ENCODE assay signal across 19 cellular contexts in genomic region chr5:152397581-152397980, GRCh38. TPM values are rescaled to one million over a fixed set of nuclear protein-coding genes. Genes with fewer than 3 reads are reported as not detected.
DNase-seq lines count a peak whose midpoint lies in the region; ATAC-seq, FAIRE-seq and TF ChIP-seq lines count a peak whose summit lies in the region.
"Had no signal": no experiment of that assay in that cellular context is flagged by ENCODE, and none has a peak within 500 bp of the region (broad histone marks: within the 10 kb centered on the region; RNA-seq: fewer than 3 reads in every experiment).

No MANE protein-coding gene starts in this region.

- CTCF ChIA-PET in activated CD4-positive, alpha-beta T cell treated with anti-CD3 and anti-CD28 coated beads, Interleukin-2, amount 10 ng/mL, durations not matched to agents 7 days and 5 days (lab: Charles Lee): no interaction called here
- CTCF ChIA-PET in H1 (lab: Charles Lee; ENCODE audit: partially characterized antibody): interaction anchor here (0.6 to 0.7 kb wide), 2 partner anchors 85 to 235 kb away, joined by 3 read pairs; no protein-coding TSS in a partner anchor

- H3K23me2 ChIP-seq in H1 (ENCODE audit: low read depth, low read length): no peaks in the 10 kb centered on the region

- H3K4me1 ChIP-seq in H1 (replicated peaks in 1 of 4; ENCODE audit: control insufficient read depth in 3 of 4, insufficient read depth in 4 of 4, low read length in 3 of 4): no peaks in the 10 kb centered on the region

- H3K56ac ChIP-seq in H1 (replicated peaks; ENCODE audit: insufficient read length, low read depth, low read length): no peak overlapping the region

- TF ChIP-seq CTCF in H1 (IDR thresholded peaks at IDR 0.05; ENCODE audit: control extremely low read depth in 1 of 3, insufficient read depth in 1 of 3, low read depth in 1 of 3, low read length in 3 of 3): no peak

- no peaks in the 10 kb centered on the region for H3K36me3 Mint-ChIP-seq in activated CD4-positive, alpha-beta T cell treated with anti-CD3 and anti-CD28 coated beads, Interleukin-2, amount 10 ng/mL, durations not matched to agents 7 days and 5 days (ENCODE audit: low read depth)

- H3K79me2 ChIP-seq in H1 (ENCODE audit: control insufficient read depth in 1 of 2, insufficient read depth in 2 of 2, low read length in 2 of 2): no peaks in the 10 kb centered on the region

- H3K14ac ChIP-seq in H1 (ENCODE audit: insufficient read length): no peak overlapping the region

- H3K27me3 Mint-ChIP-seq in activated CD4-positive, alpha-beta T cell treated with anti-CD3 and anti-CD28 coated beads, Interleukin-2, amount 10 ng/mL, durations not matched to agents 7 days and 5 days: peaks cover 7% of the 10 kb centered on the region

- no peak for FAIRE-seq in H1 (lab: Jason Lieb, UNC)
- FAIRE-seq: A204.1, colon had no signal

- H3K4me3 ChIP-seq in H1 (ENCODE audit: extremely low read depth in 1 of 4, insufficient read depth in 2 of 4, low read depth in 3 of 4, low read length in 4 of 4): no peak overlapping the region

- no peaks in the 10 kb centered on the region for H3K9me3 Mint-ChIP-seq in activated CD4-positive, alpha-beta T cell treated with anti-CD3 and anti-CD28 coated beads, Interleukin-2, amount 10 ng/mL, durations not matched to agents 7 days and 5 days

- H3K4me2 ChIP-seq in H1 (ENCODE audit: insufficient read depth in 1 of 2, low read depth in 2 of 2, low read length in 2 of 2): no peak overlapping the region
- H3K4me2 ChIP-seq: SK-N-SH had no signal

- H3K18ac ChIP-seq in H1 (ENCODE audit: extremely low read depth, low read length): no peak overlapping the region

- H3K79me1 ChIP-seq in H1 (ENCODE audit: low read depth, low read length): no peaks in the 10 kb centered on the region

- H2BK120ac ChIP-seq in H1 (replicated peaks; ENCODE audit: low read depth, low read length): no peak overlapping the region

- peak overlapping the region; percentile 26 for H3K27ac Mint-ChIP-seq in activated CD4-positive, alpha-beta T cell treated with anti-CD3 and anti-CD28 coated beads, Interleukin-2, amount 10 ng/mL, durations not matched to agents 7 days and 5 days

- 0 out of 2 replicates have a peak overlapping the region, but pooled peaks have one; percentile 27 for H2AFZ ChIP-seq in H1 (ENCODE audit: low read length)

- H3K36me3 ChIP-seq in H1 (ENCODE audit: control insufficient read depth in 2 of 4, insufficient read depth in 4 of 4, low read length in 3 of 4): no peaks in the 10 kb centered on the region; a peak in 1 of 8 replicates

- H3K23ac ChIP-seq in H1 (ENCODE audit: insufficient read length): no peak overlapping the region

- H3K4ac ChIP-seq in H1 (replicated peaks; ENCODE audit: insufficient read length, low read depth, low read length): no peak overlapping the region

- no peak overlapping the region for H2BK20ac ChIP-seq in H1 (ENCODE audit: low read length)

- no peak overlapping the region for H2BK12ac ChIP-seq in H1 (ENCODE audit: low read depth, low read length)

- no peak for TF ChIP-seq POLR2A in H1 (IDR thresholded peaks at IDR 0.05; ENCODE audit: control extremely low read depth in 1 of 2, low read depth in 2 of 2, low read length in 2 of 2)

- H3K9me3 ChIP-seq in H1 (ENCODE audit: insufficient read depth in 2 of 2, low read depth in 1 of 2, low read length in 1 of 2): no peaks in the 10 kb centered on the region
- H3K9me3 ChIP-seq: SK-N-SH had no signal

- H3K9ac ChIP-seq in H1 (replicated peaks in 1 of 4; ENCODE audit: extremely low read depth in 1 of 4, low read depth in 3 of 4, low read length in 3 of 4): no peak overlapping the region
- H3K9ac ChIP-seq: SK-N-SH had no signal

- H4K5ac ChIP-seq in H1 (ENCODE audit: insufficient read length, low read depth, low read length): no peak overlapping the region

- H4K20me1 ChIP-seq in H1 (replicated peaks in 1 of 2; ENCODE audit: control insufficient read depth in 1 of 2, insufficient read depth in 2 of 2, low read length in 2 of 2): no peaks in the 10 kb centered on the region

- no peaks in the 10 kb centered on the region for H3K27me3 ChIP-seq in H1 (replicated peaks in 1 of 4; ENCODE audit: control insufficient read depth in 3 of 4, extremely low read depth in 1 of 4, insufficient read depth in 3 of 4, low read length in 3 of 4)

- H4K8ac ChIP-seq in H1 (ENCODE audit: extremely low read depth, insufficient read depth, low read length): no peak overlapping the region

- WGBS in H1 (ENCODE audit: extremely low coverage in 1 of 2, insufficient coverage in 1 of 2, insufficient read length in 1 of 2, insufficient replicate concordance in 2 of 2, low coverage in 1 of 2, low lambda C conversion rate in 2 of 2, missing lambda C conversion rate in 1 of 2), 2 experiments: 93% methylated on average over 1 of the region's 1 CpG; no CpG with 5 or more reads in 1 of the 2 experiments

- ATAC-seq in GM21717 (IDR thresholded peaks at IDR 0.05; ENCODE audit: unreplicated experiment) (peak; percentile 95), HG03095 (IDR thresholded peaks at IDR 0.05; ENCODE audit: unreplicated experiment) (peak; percentile 89)

- no peak overlapping the region for H2BK5ac ChIP-seq in H1 (ENCODE audit: low read depth, low read length)

- H2AK5ac ChIP-seq in H1 (ENCODE audit: low read depth, low read length): no peak overlapping the region

- TF ChIP-seq RAD21 in H1 (IDR thresholded peaks at IDR 0.05 in 1 of 2, conservative IDR thresholded peaks at IDR 0.05 in 1 of 2; ENCODE audit: low read depth in 2 of 2, low read length in 2 of 2): no peak

- no peak for TF ChIP-seq EP300 in H1 (IDR thresholded peaks at IDR 0.05; ENCODE audit: borderline replicate concordance in 1 of 2, low read depth in 2 of 2, low read length in 2 of 2)

- H3K4me1 Mint-ChIP-seq in activated CD4-positive, alpha-beta T cell treated with anti-CD3 and anti-CD28 coated beads, Interleukin-2, amount 10 ng/mL, durations not matched to agents 7 days and 5 days: peaks cover 2% of the 10 kb centered on the region

- no peak overlapping the region for H3K4me3 Mint-ChIP-seq in activated CD4-positive, alpha-beta T cell treated with anti-CD3 and anti-CD28 coated beads, Interleukin-2, amount 10 ng/mL, durations not matched to agents 7 days and 5 days

- H4K91ac ChIP-seq in H1 (replicated peaks; ENCODE audit: insufficient read length, low read length): no peak overlapping the region

- POLR2A ChIA-PET in activated CD4-positive, alpha-beta T cell treated with anti-CD3 and anti-CD28 coated beads, Interleukin-2, amount 10 ng/mL, durations not matched to agents 7 days and 5 days (lab: Charles Lee): no interaction called here
- POLR2A ChIA-PET in H1 (lab: Charles Lee; ENCODE audit: partially characterized antibody): no interaction called here

- no peak for DNase-seq in activated CD4-positive, alpha-beta T cell treated with anti-CD3 and anti-CD28 coated beads, Interleukin-2, amount 10 ng/mL, durations not matched to agents 7 days and 5 days
- DNase-seq in activated CD4-positive, alpha-beta T cell treated with anti-CD3 and anti-CD28 coated beads for 1 hour: no peak
- no peak for DNase-seq in H1 (ENCODE audit: low read depth in 1 of 2, low spot score in 2 of 2)
- no peak for DNase-seq in NCI-H1436 treated with DMSO at 0.1 percent for 48 hours (lab: John Stamatoyannopoulos, UW)
- DNase-seq in kidney glomerular epithelial cell (lab: John Stamatoyannopoulos, UW): no peak
- DNase-seq in stimulated activated CD4-positive, alpha-beta T cell treated with anti-CD3 and anti-CD28 coated beads, Interleukin-12 subunit alpha, Interleukin-12 subunit beta, amount 100 ng/mL, for 4 hours: no peak
- DNase-seq: activated T-cell treated with anti-CD3 and anti-CD28 coated beads, Interleukin-2, amount 50 U/mL, for 1 hour; amniotic stem cell; HCEC 1CT; NCI-H1694; SK-N-SH; trophoblast cell had no signal

- no peak overlapping the region for H3K27ac ChIP-seq in H1 (ENCODE audit: low read depth, low read length)

- no peak overlapping the region for H2BK15ac ChIP-seq in H1 (ENCODE audit: low read length)

RNA-seq across cellular contexts. Expression of gene NMUR2, which starts 7.5 kb away (rescaled TPM):
- not detected for total RNA-seq in activated CD4-positive, alpha-beta T cell treated with anti-CD3 and anti-CD28 coated beads, Interleukin-2, amount 10 ng/mL, durations not matched to agents 7 days and 5 days
- total RNA-seq in H1 (2021; fragmentation: NEBNext Ultra II Directional; extraction: Animal tissue kit (Norgen Biotek cat#: 25700)): not detected in 2 replicates
- 0.11 and 0.17 TPM in 2 replicates for polyA plus RNA-seq in H1 (2011; rRNA removed)
- polyA plus RNA-seq in H1 (2011; cell fraction: cytosol; rRNA removed): 0.05 TPM
- 0.17 TPM for polyA plus RNA-seq in H1 (2011; cell fraction: nucleus; rRNA removed)
- 0.08 to 0.23 TPM (median 0.11 TPM) in 3 of 4 replicates, not detected in the other for polyA plus RNA-seq in H1 (2012, experiment 1 of 2)
- polyA plus RNA-seq in H1 (2012, experiment 2 of 2): not detected
- 0.36 TPM for polyA plus RNA-seq in H1 (2013, experiment 1 of 2)
- 0.20 TPM for polyA plus RNA-seq in H1 (2013, experiment 2 of 2)
- polyA minus RNA-seq in H1 (2011; rRNA and poly(A)+ RNA removed): 0.16 TPM in 1 of 2 replicates, not detected in the other
- not detected for polyA minus RNA-seq in H1 (2011; cell fraction: cytosol; rRNA and poly(A)+ RNA removed)
- polyA minus RNA-seq in H1 (2011; cell fraction: nucleus; rRNA and poly(A)+ RNA removed): 0.50 TPM
- total RNA-seq: fibroblast of lung, mesenteric fat pad, osteocyte had no signal
- polyA plus RNA-seq: fibroblast of lung, SK-N-SH had no signal
